8 cellular contexts compared by ENCODE assay signal in genomic region chr1:111739222-111739983, GRCh38. TPM values are rescaled to one million over a fixed set of nuclear protein-coding genes. Genes with fewer than 3 reads are reported as not detected.
DNase-seq lines count a peak whose midpoint lies in the region; ATAC-seq and TF ChIP-seq lines count a peak whose summit lies in the region.

INKA2 (minus strand) TSS chr1:111739395; CDS start chr1:111739242, 153 bp downstream.

- H3K27me3 ChIP-seq in CD4-positive, alpha-beta memory T cell (ENCODE audit: insufficient read depth, low read length) = peaks cover 18% of the 10 kb centered on the region

- H3K4me1 Mint-ChIP-seq in CD4-positive, alpha-beta memory T cell = peaks cover 10 to 27% (median 17%) of the 10 kb centered on the region in 4 donors
- H3K4me1 Mint-ChIP-seq in activated CD8-positive, alpha-beta T cell treated with anti-CD3 and anti-CD28 coated beads for 36 hours (ENCODE audit: low read depth) = peaks cover 13% of the 10 kb centered on the region

- H3K36me3 ChIP-seq in CD4-positive, alpha-beta memory T cell (ENCODE audit: insufficient read depth, low read length) = no peaks in the 10 kb centered on the region

- H3K27ac Mint-ChIP-seq in CD4-positive, alpha-beta memory T cell = peak within 1 kb of the TSS; percentile 42 to 96 (median 86)
- peak within 1 kb of the TSS; percentile 75 for H3K27ac Mint-ChIP-seq in activated CD8-positive, alpha-beta T cell treated with anti-CD3 and anti-CD28 coated beads for 36 hours

- CTCF ChIA-PET in CD4-positive, alpha-beta memory T cell (lab: Charles Lee; ENCODE audit: partially characterized antibody) = interaction anchor here (0.7 to 4.9 kb wide), 6 partner anchors 8 to 236 kb away, joined by 3 to 31 read pairs (median 4); partner anchors contain the start of genes ADORA3, DDX20 and TMIGD3
- CTCF ChIA-PET in activated CD8-positive, alpha-beta T cell treated with anti-CD3 and anti-CD28 coated beads for 36 hours (lab: Charles Lee) = interaction anchor here (0.8 to 5.1 kb wide), 9 partner anchors 8 to 231 kb away, joined by 3 to 47 read pairs (median 7); no protein-coding TSS in a partner anchor

- peak within 1 kb of the TSS; percentile 83 to 93 (median 89) for H3K4me3 Mint-ChIP-seq in CD4-positive, alpha-beta memory T cell
- H3K4me3 Mint-ChIP-seq in activated CD8-positive, alpha-beta T cell treated with anti-CD3 and anti-CD28 coated beads for 36 hours = peak within 1 kb of the TSS; percentile 82

- peaks cover 28% of the 10 kb centered on the region for H3K4me1 ChIP-seq in CD4-positive, alpha-beta memory T cell (ENCODE audit: insufficient read depth, low read length)

- H3K4me3 ChIP-seq in CD4-positive, alpha-beta memory T cell (ENCODE audit: low read length in 2 of 2) = peak within 1 kb of the TSS; percentile 68 to 70

- H3K27me3 Mint-ChIP-seq in CD4-positive, alpha-beta memory T cell = peaks cover 6 to 18% of the 10 kb centered on the region in 2 donors
- peaks cover 33% of the 10 kb centered on the region for H3K27me3 Mint-ChIP-seq in activated CD8-positive, alpha-beta T cell treated with anti-CD3 and anti-CD28 coated beads for 36 hours

- ATAC-seq in GM19395 (IDR thresholded peaks at IDR 0.05; ENCODE audit: unreplicated experiment) (peak; percentile 87), HG03521 (IDR thresholded peaks at IDR 0.05; ENCODE audit: unreplicated experiment) (peak; percentile 74)
- ATAC-seq in activated CD8-positive, alpha-beta T cell treated with anti-CD3 and anti-CD28 coated beads for 36 hours = peak; percentile 82

- no peaks in the 10 kb centered on the region for H3K9me3 ChIP-seq in CD4-positive, alpha-beta memory T cell (ENCODE audit: control insufficient read depth in 1 of 2, low read length in 2 of 2)

- DNase-seq in CD4-positive, alpha-beta memory T cell = peak; percentile 44 to 64 (median 48)
- DNase-seq in NCI-H748 (lab: John Stamatoyannopoulos, UW; ENCODE audit: unreplicated experiment) (peak; percentile 97), ecto neural progenitor cell (ENCODE audit: low spot score) (peak; percentile 94), lung microvascular endothelial cell (ENCODE audit: low read depth in 2 of 2) (peak; percentile 92 to 93)
- DNase-seq in activated CD8-positive, alpha-beta T cell treated with anti-CD3 and anti-CD28 coated beads for 36 hours = peak; percentile 84
- peak; percentile 37 to 59 (median 45) for DNase-seq in stimulated activated CD4-positive, alpha-beta T cell treated with anti-CD3 and anti-CD28 coated beads, TNF-alpha, amount 100 ng/mL, for 4 hours (ENCODE audit: low read depth in 3 of 3)

- no peak for TF ChIP-seq CTCF in activated CD8-positive, alpha-beta T cell treated with anti-CD3 and anti-CD28 coated beads for 36 hours (IDR thresholded peaks at IDR 0.05)

- POLR2A ChIA-PET in CD4-positive, alpha-beta memory T cell (lab: Charles Lee; ENCODE audit: partially characterized antibody) = interaction anchor here (0.9 to 5.5 kb wide), 5 partner anchors 10 to 262 kb away, joined by 3 to 47 read pairs (median 19); partner anchors contain the start of gene DDX20
- POLR2A ChIA-PET in activated CD8-positive, alpha-beta T cell treated with anti-CD3 and anti-CD28 coated beads for 36 hours (lab: Charles Lee) = interaction anchor here (0.9 to 2.9 kb wide), 7 partner anchors 10 to 287 kb away, joined by 3 to 11 read pairs (median 8); no protein-coding TSS in a partner anchor

- H3K9me3 Mint-ChIP-seq in CD4-positive, alpha-beta memory T cell = peaks cover 0 to 2% (median 0%) of the 10 kb centered on the region in 8 donors
- no peaks in the 10 kb centered on the region for H3K9me3 Mint-ChIP-seq in activated CD8-positive, alpha-beta T cell treated with anti-CD3 and anti-CD28 coated beads for 36 hours

- no peaks in the 10 kb centered on the region for H3K36me3 Mint-ChIP-seq in CD4-positive, alpha-beta memory T cell
- no peaks in the 10 kb centered on the region for H3K36me3 Mint-ChIP-seq in activated CD8-positive, alpha-beta T cell treated with anti-CD3 and anti-CD28 coated beads for 36 hours (ENCODE audit: low read depth)

- H3K27ac ChIP-seq in CD4-positive, alpha-beta memory T cell (ENCODE audit: low read depth, low read length) = peak within 1 kb of the TSS; percentile 37

- intact Hi-C loops in CD4-positive, alpha-beta memory T cell (cut with micrococcal nuclease) = loop anchor here (1.0 to 2.0 kb wide), 2 partner anchors 16 to 17 kb away; partner anchors contain the start of gene DDX20
- intact Hi-C loops in activated CD8-positive, alpha-beta T cell treated with anti-CD3 and anti-CD28 coated beads for 36 hours (cut with micrococcal nuclease) = no loop called here

RNA-seq across cellular contexts. Expression of gene INKA2, which starts in this region (rescaled TPM):
- 1 to 10 TPM; 2.2 to 2.4 TPM for total RNA-seq in CD4-positive, alpha-beta memory T cell
- polyA plus RNA-seq in CD4-positive, alpha-beta memory T cell = under 1 TPM; 0.16 to 0.24 TPM
- 1 to 10 TPM; 1.7 to 2.3 TPM for total RNA-seq in activated CD8-positive, alpha-beta T cell treated with anti-CD3 and anti-CD28 coated beads for 36 hours
- total RNA-seq in lung microvascular endothelial cell = 5.9 and 12.5 TPM in 2 replicates

Comparison
In these comparisons a context has a peak if more than half of its experiments do, and no peak if none do; other contexts are left out.
1. Peak in every context shown above with its lines: DNase-seq, ATAC-seq, H3K4me3 ChIP-seq and H3K27ac ChIP-seq.
2. DNase-seq: peak in every context shown above with its lines; median percentile 97 in NCI-H748; 94 in ecto neural progenitor cell; 92 in lung microvascular endothelial cell; 84 in activated CD8-positive, alpha-beta T cell treated with anti-CD3 and anti-CD28 coated beads for 36 hours; 48 in CD4-positive, alpha-beta memory T cell; 45 in stimulated activated CD4-positive, alpha-beta T cell treated with anti-CD3 and anti-CD28 coated beads, TNF-alpha, amount 100 ng/mL, for 4 hours.